Comparison of ENCODE assay signal across 12 cellular contexts in the genomic region with DNA sequence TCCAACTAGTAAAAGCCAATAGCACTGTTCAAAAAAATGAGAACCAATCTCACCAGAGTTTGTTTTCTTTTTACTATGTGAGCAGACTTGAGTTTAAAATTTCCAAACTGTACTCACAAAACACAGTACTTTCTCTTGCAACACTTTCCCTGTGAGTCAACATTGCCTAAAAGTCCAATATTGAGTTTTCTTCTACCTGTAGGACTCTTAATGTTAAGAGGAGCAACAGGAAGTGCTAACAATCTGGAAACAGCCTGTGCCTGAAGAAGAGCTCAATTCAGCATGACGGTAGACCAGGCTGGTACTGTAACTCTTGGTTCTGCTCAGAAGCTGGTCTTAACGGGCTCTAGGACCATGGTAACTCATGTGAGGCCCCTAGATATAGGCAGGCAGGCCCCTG.
DNase-seq lines count a peak whose midpoint lies in the region; ATAC-seq and TF ChIP-seq lines count a peak whose summit lies in the region.
"Had no signal": no experiment of that assay in that cellular context is flagged by ENCODE, and none has a peak within 500 bp of the region (broad histone marks: within the 10 kb centered on the region; RNA-seq: fewer than 3 reads in every experiment).

No MANE protein-coding gene starts in this region.

- ATAC-seq in WTC11 (no peak), upper lobe of left lung (ENCODE audit: low FRiP score in 2 of 2) (peak; percentile 60 to 78)
- ATAC-seq: effector memory CD8-positive, alpha-beta T cell had no signal

- H3K4me1 ChIP-seq in liver (ENCODE audit: control insufficient read depth in 4 of 4, insufficient read depth in 4 of 4, low read length in 3 of 4) (peaks cover 3 to 45% (median 31%) of the 10 kb centered on the region in 4 donors), upper lobe of left lung (peaks cover 55 to 77% (median 69%) of the 10 kb centered on the region in 4 donors)

- H3K9ac ChIP-seq in liver (ENCODE audit: low read depth in 1 of 2, low read length in 2 of 2): peak overlapping the region in 1 of 2 donors; percentile 26

- H3K36me3 ChIP-seq in liver (ENCODE audit: control insufficient read depth in 4 of 4, insufficient read depth in 3 of 4, low read depth in 1 of 4, low read length in 3 of 4) (no peaks in the 10 kb centered on the region), upper lobe of left lung (no peaks in the 10 kb centered on the region)

- no peaks in the 10 kb centered on the region for H3K27me3 ChIP-seq in liver (ENCODE audit: control insufficient read depth in 4 of 4, insufficient read depth in 4 of 4, low read length in 3 of 4)
- no peaks in the 10 kb centered on the region for H3K27me3 ChIP-seq in upper lobe of left lung

- H3K27ac Mint-ChIP-seq in activated naive CD4-positive, alpha-beta T cell treated with anti-CD3 and anti-CD28 coated beads, Interleukin-2, amount 50 U/mL, for 24 hours: peak overlapping the region; percentile 68
- peak overlapping the region; percentile 82 for H3K27ac Mint-ChIP-seq in WTC11

- TF ChIP-seq EP300 in upper lobe of left lung (IDR thresholded peaks at IDR 0.05): peak in 1 of 4 donors; percentile 85

- TF ChIP-seq RAD21 in liver (IDR thresholded peaks at IDR 0.05): peak; percentile 22 to 56

- no peak for TF ChIP-seq POLR2A in upper lobe of left lung (IDR thresholded peaks at IDR 0.05)

- peaks cover 87% of the 10 kb centered on the region for H3K4me1 Mint-ChIP-seq in activated naive CD4-positive, alpha-beta T cell treated with anti-CD3 and anti-CD28 coated beads, Interleukin-2, amount 50 U/mL, for 24 hours
- H3K4me1 Mint-ChIP-seq in WTC11: peaks cover 51% of the 10 kb centered on the region

- POLR2A ChIA-PET in WTC11 (lab: Charles Lee): no interaction called here

- TF ChIP-seq CTCF in WTC11 (IDR thresholded peaks at IDR 0.05) (no peak), liver (IDR thresholded peaks at IDR 0.05; ENCODE audit: low read depth, low read length, missing input control) (no peak), upper lobe of left lung (IDR thresholded peaks at IDR 0.05) (no peak)

- no peaks in the 10 kb centered on the region for H3K9me3 Mint-ChIP-seq in activated naive CD4-positive, alpha-beta T cell treated with anti-CD3 and anti-CD28 coated beads, Interleukin-2, amount 50 U/mL, for 24 hours
- no peaks in the 10 kb centered on the region for H3K9me3 Mint-ChIP-seq in WTC11
- H3K9me3 Mint-ChIP-seq: effector memory CD8-positive, alpha-beta T cell; stimulated activated naive CD8-positive, alpha-beta T cell treated with anti-CD3 and anti-CD28 coated beads, Interleukin-15, Interleukin-2, amounts not matched to agents 100 ng/mL and 50 ng/mL, for 24 hours had no signal

- H3K27ac ChIP-seq in liver (ENCODE audit: low read depth in 1 of 2, low read length in 2 of 2) (peak overlapping the region; percentile 77 to 78), upper lobe of left lung (peak overlapping the region in 2 of 4 donors; percentile 40 to 54)

- CTCF ChIA-PET in WTC11 (lab: Charles Lee): no interaction called here

- peak overlapping the region; percentile 0 for H3K4me3 Mint-ChIP-seq in activated naive CD4-positive, alpha-beta T cell treated with anti-CD3 and anti-CD28 coated beads, Interleukin-2, amount 50 U/mL, for 24 hours
- H3K4me3 Mint-ChIP-seq in WTC11: no peak overlapping the region
- H3K4me3 Mint-ChIP-seq: effector memory CD8-positive, alpha-beta T cell; stimulated activated naive CD8-positive, alpha-beta T cell treated with anti-CD3 and anti-CD28 coated beads, Interleukin-15, Interleukin-2, amounts not matched to agents 100 ng/mL and 50 ng/mL, for 24 hours had no signal

- H3K36me3 Mint-ChIP-seq in activated naive CD4-positive, alpha-beta T cell treated with anti-CD3 and anti-CD28 coated beads, Interleukin-2, amount 50 U/mL, for 24 hours: no peaks in the 10 kb centered on the region
- no peaks in the 10 kb centered on the region for H3K36me3 Mint-ChIP-seq in WTC11

- H3K9me3 ChIP-seq in liver (ENCODE audit: control insufficient read depth in 4 of 4, low read length in 3 of 4): no peaks in the 10 kb centered on the region
- H3K9me3 ChIP-seq in upper lobe of left lung: no peaks in the 10 kb centered on the region

- no peaks in the 10 kb centered on the region for H3K27me3 Mint-ChIP-seq in activated naive CD4-positive, alpha-beta T cell treated with anti-CD3 and anti-CD28 coated beads, Interleukin-2, amount 50 U/mL, for 24 hours
- H3K27me3 Mint-ChIP-seq in WTC11 (ENCODE audit: low read depth): no peaks in the 10 kb centered on the region
- H3K27me3 Mint-ChIP-seq: effector memory CD8-positive, alpha-beta T cell; stimulated activated naive CD8-positive, alpha-beta T cell treated with anti-CD3 and anti-CD28 coated beads, Interleukin-15, Interleukin-2, amounts not matched to agents 100 ng/mL and 50 ng/mL, for 24 hours had no signal

- peak overlapping the region in 1 of 3 donors; percentile 26 for H3K4me3 ChIP-seq in liver (ENCODE audit: low read depth in 1 of 3, low read length in 3 of 3)
- H3K4me3 ChIP-seq in upper lobe of left lung: peak overlapping the region in 1 of 4 donors; percentile 11

- DNase-seq in activated naive CD4-positive, alpha-beta T cell treated with Interleukin-2 at 50 U/mL for 16 hours: no peak
- no peak for DNase-seq in WTC11 (ENCODE audit: low spot score)
- peak in 1 of 2 donors; percentile 40 for DNase-seq in upper lobe of left lung
- DNase-seq in D341Med (ENCODE audit: low spot score): no peak
- DNase-seq in NCI-H1930 (lab: John Stamatoyannopoulos, UW): no peak
- no peak for DNase-seq in occipital lobe (lab: John Stamatoyannopoulos, UW)
- DNase-seq: activated effector memory CD4-positive, alpha-beta T cell treated with anti-CD3 and anti-CD28 coated beads, Interleukin-2, amount 50 U/mL, for 16 hours; effector memory CD8-positive, alpha-beta T cell; NCI-H187 had no signal

- WGBS in liver: 26% methylated on average over 2 of the region's 2 CpGs
- whole genome bisulfite sequencing in upper lobe of left lung, 2 donors: 44% methylated on average over 2 of the region's 2 CpGs

TF ChIP-seq in WTC11, 78 proteins besides CTCF, POLR2A, EP300 and RAD21:
- TF ChIP-seq GABPB1 (CRISPR knock-in tag; IDR thresholded peaks at IDR 0.05) (0 out of 2 replicates have a peak, but pooled peaks have one; percentile 38), ZNF138 (CRISPR knock-in tag; conservative IDR thresholded peaks at IDR 0.05) (no peak)
TF ChIP-seq in WTC11: peak in this region for 1.

TF ChIP-seq in liver, 16 proteins besides CTCF, POLR2A, EP300 and RAD21 (continues in another document):
- TF ChIP-seq YY1 (IDR thresholded peaks at IDR 0.05): peak; percentile 47
- TF ChIP-seq JUND (IDR thresholded peaks at IDR 0.05): peak; percentile 64 to 81
- peak; percentile 42 for TF ChIP-seq ZBTB33 (IDR thresholded peaks at IDR 0.05)
- TF ChIP-seq REST (IDR thresholded peaks at IDR 0.05): peak; percentile 16
- TF ChIP-seq HNF4A (conservative IDR thresholded peaks at IDR 0.05): peak; percentile 71 to 83
- TF ChIP-seq HNF4G (IDR thresholded peaks at IDR 0.05): peak; percentile 44
- TF ChIP-seq SP1 (IDR thresholded peaks at IDR 0.05): peak; percentile 46
- TF ChIP-seq NR2F2 (IDR thresholded peaks at IDR 0.05): no peak
- peak; percentile 39 for TF ChIP-seq ATF3 (IDR thresholded peaks at IDR 0.05)
- TF ChIP-seq GABPA (IDR thresholded peaks at IDR 0.05 in 1 of 2, conservative IDR thresholded peaks at IDR 0.05 in 1 of 2): peak in 1 of 2 donors; percentile 19
- no peak for TF ChIP-seq TAF1 (conservative IDR thresholded peaks at IDR 0.05)
